In genomic region chr18:57885931-57886330, GRCh38 we compare ENCODE assay signal across 26 cellular contexts.
"Had no signal": no experiment of that assay in that cellular context is flagged by ENCODE, and none has a peak within 500 bp of the region (broad histone marks: within the 10 kb centered on the region; RNA-seq: fewer than 3 reads in every experiment).

No MANE protein-coding gene starts in this region.

- H3K27ac ChIP-seq: dorsolateral prefrontal cortex, epithelial cell of prostate, foreskin keratinocyte, gastroesophageal sphincter, heart left ventricle, hepatocyte, neural progenitor cell, parathyroid adenoma, right lobe of liver, suprapubic skin, transverse colon, upper lobe of right lung, uterus had no signal

- H3K4me1 ChIP-seq: foreskin keratinocyte, neural progenitor cell, parathyroid adenoma, right lobe of liver, upper lobe of right lung, uterus had no signal

- H3K4me3 ChIP-seq: dorsolateral prefrontal cortex, gastroesophageal sphincter, heart left ventricle, hepatocyte, lung, neural progenitor cell, right lobe of liver, suprapubic skin, transverse colon, upper lobe of right lung, uterus had no signal

- H3K36me3 ChIP-seq: gastroesophageal sphincter, heart left ventricle, neural progenitor cell, right lobe of liver, suprapubic skin, transverse colon, upper lobe of right lung, uterus had no signal

- H3K9me3 ChIP-seq: right lobe of liver, suprapubic skin, upper lobe of right lung, uterus had no signal

- DNase-seq: dorsolateral prefrontal cortex; effector CD4-positive, alpha-beta T cell; foreskin keratinocyte; heart left ventricle; kidney; mesenchymal stem cell; naive thymus-derived CD4-positive, alpha-beta T cell; right lobe of liver; small intestine; stimulated activated CD4-positive, alpha-beta T cell treated with anti-CD3 and anti-CD28 coated beads, Interleukin-15, amount 100 ng/mL, for 24 hours; stimulated activated CD4-positive, alpha-beta T cell treated with anti-CD3 and anti-CD28 coated beads, Interleukin-4, amount 100 ng/mL, for 1 hour; stimulated activated CD8-positive, alpha-beta memory T cell treated with anti-CD3 and anti-CD28 coated beads, Interleukin-4, amount 100 ng/mL, for 48 hours; stimulated activated naive CD4-positive, alpha-beta T cell; stimulated activated naive CD8-positive, alpha-beta T cell treated with anti-CD3 and anti-CD28 coated beads, Interleukin-15, amount 100 ng/mL, for 72 hours; transverse colon; upper lobe of right lung; uterus had no signal

- ATAC-seq: esophagus mucosa; foreskin keratinocyte; gastroesophageal sphincter; heart left ventricle; left lobe of liver; naive thymus-derived CD4-positive, alpha-beta T cell; right lobe of liver; stimulated activated naive CD8-positive, alpha-beta T cell treated with anti-CD3 and anti-CD28 coated beads, Interleukin-15, amount 100 ng/mL, for 72 hours; upper lobe of right lung had no signal

- H3K27me3 ChIP-seq: dorsolateral prefrontal cortex, foreskin keratinocyte, gastroesophageal sphincter, heart left ventricle, hepatocyte, neural progenitor cell, right lobe of liver, suprapubic skin, transverse colon, upper lobe of right lung, uterus had no signal
